33 cellular contexts compared by ENCODE assay signal in the genomic region with DNA sequence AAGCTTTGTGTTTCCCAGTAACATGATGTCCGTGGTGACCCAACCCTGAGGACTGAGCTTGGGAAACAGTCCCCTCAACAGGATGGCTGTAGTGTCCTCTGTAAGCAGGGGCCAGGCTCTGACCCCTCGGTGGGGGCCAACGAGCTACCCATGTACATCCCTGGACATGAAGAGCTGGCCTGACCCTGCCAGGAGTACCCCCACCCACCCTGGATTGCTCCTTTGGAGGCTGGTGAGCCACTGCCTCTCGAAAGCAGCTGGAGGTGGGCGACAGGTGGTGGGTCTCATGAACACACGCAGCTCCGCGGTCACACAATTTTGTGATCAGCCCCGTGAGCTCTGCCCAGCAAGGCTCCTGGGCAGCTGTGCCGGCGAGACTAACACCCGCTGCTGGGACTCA. TPM values are rescaled to one million over a fixed set of nuclear protein-coding genes. Genes with fewer than 3 reads are reported as not detected.
"Had no signal": no experiment of that assay in that cellular context is flagged by ENCODE, and none has a peak within 500 bp of the region (broad histone marks: within the 10 kb centered on the region; RNA-seq: fewer than 3 reads in every experiment).

No MANE protein-coding gene starts in this region.

- H3K9me3 Mint-ChIP-seq: activated CD4-positive, alpha-beta T cell treated with anti-CD3 and anti-CD28 coated beads, Interleukin-2, amount 10 ng/mL, durations not matched to agents 24 days and 14 days; activated CD8-positive, alpha-beta T cell treated with anti-CD3 and anti-CD28 coated beads for 36 hours; activated naive CD4-positive, alpha-beta T cell treated with anti-CD3 and anti-CD28 coated beads, Interleukin-2, amount 10 ng/mL, durations not matched to agents 7 days and 5 days; activated naive CD8-positive, alpha-beta T cell treated with anti-CD3 and anti-CD28 coated beads, Interleukin-2, amount 10 ng/mL, durations not matched to agents 7 days and 5 days; activated T-cell treated with anti-CD3 and anti-CD28 coated beads, Interleukin-2, amount 50 U/mL, for 72 hours; brain; immature natural killer cell; natural killer cell treated with Interleukin-12 subunit alpha and Interleukin-12 subunit beta and Interleukin-15 and Interleukin-18, amount 100 ng/mL, for 72 hours; T-helper 1 cell treated with Interleukin-12 subunit alpha and Interleukin-12 subunit beta and Interleukin-4 antibody, amounts not matched to agents 30 μg/mL and 1 μg/mL, for 36 hours had no signal

- H3K27ac ChIP-seq: ascending aorta, cardiac muscle cell, esophagus muscularis mucosa, foreskin keratinocyte, heart left ventricle, lower lobe of right lung, neutrophil, ovary, prostate gland, suprapubic skin, tibial artery had no signal

- H3K4me3 Mint-ChIP-seq: activated CD4-positive, alpha-beta T cell treated with anti-CD3 and anti-CD28 coated beads, Interleukin-2, amount 10 ng/mL, durations not matched to agents 24 days and 14 days; activated CD8-positive, alpha-beta T cell treated with anti-CD3 and anti-CD28 coated beads for 36 hours; activated naive CD4-positive, alpha-beta T cell treated with anti-CD3 and anti-CD28 coated beads, Interleukin-2, amount 10 ng/mL, durations not matched to agents 7 days and 5 days; activated naive CD8-positive, alpha-beta T cell treated with anti-CD3 and anti-CD28 coated beads, Interleukin-2, amount 10 ng/mL, durations not matched to agents 7 days and 5 days; activated T-cell treated with anti-CD3 and anti-CD28 coated beads, Interleukin-2, amount 50 U/mL, for 72 hours; brain; immature natural killer cell; natural killer cell treated with Interleukin-12 subunit alpha and Interleukin-12 subunit beta and Interleukin-15 and Interleukin-18, amount 100 ng/mL, for 72 hours; stimulated activated naive B cell treated with anti-CD40 and anti-IgM and Interleukin-4, amounts not matched to agents 10 μg/mL and 1 μg/mL and 100 μg/mL, for 72 hours; T-helper 1 cell treated with Interleukin-12 subunit alpha and Interleukin-12 subunit beta and Interleukin-4 antibody, amounts not matched to agents 30 μg/mL and 1 μg/mL, for 36 hours had no signal

- H3K4me2 ChIP-seq: smooth muscle cell had no signal

- ATAC-seq: activated CD8-positive, alpha-beta T cell treated with anti-CD3 and anti-CD28 coated beads for 36 hours; activated T-cell treated with anti-CD3 and anti-CD28 coated beads, Interleukin-2, amount 50 U/mL, for 72 hours; foreskin keratinocyte; heart left ventricle; lower lobe of right lung; mucosa of descending colon; natural killer cell treated with Interleukin-12 subunit alpha and Interleukin-12 subunit beta and Interleukin-15 and Interleukin-18, amount 100 ng/mL, for 72 hours; stimulated activated naive B cell treated with anti-CD40 and anti-IgM and Interleukin-4, amounts not matched to agents 10 μg/mL and 1 μg/mL and 100 μg/mL, for 72 hours had no signal

- H3K27me3 Mint-ChIP-seq: activated CD4-positive, alpha-beta T cell treated with anti-CD3 and anti-CD28 coated beads, Interleukin-2, amount 10 ng/mL, durations not matched to agents 24 days and 14 days; activated CD8-positive, alpha-beta T cell treated with anti-CD3 and anti-CD28 coated beads for 36 hours; activated naive CD4-positive, alpha-beta T cell treated with anti-CD3 and anti-CD28 coated beads, Interleukin-2, amount 10 ng/mL, durations not matched to agents 7 days and 5 days; activated naive CD8-positive, alpha-beta T cell treated with anti-CD3 and anti-CD28 coated beads, Interleukin-2, amount 10 ng/mL, durations not matched to agents 7 days and 5 days; brain; natural killer cell treated with Interleukin-12 subunit alpha and Interleukin-12 subunit beta and Interleukin-15 and Interleukin-18, amount 100 ng/mL, for 72 hours; stimulated activated naive B cell treated with anti-CD40 and anti-IgM and Interleukin-4, amounts not matched to agents 10 μg/mL and 1 μg/mL and 100 μg/mL, for 72 hours had no signal

- H3K4me3 ChIP-seq: ascending aorta, cardiac muscle cell, esophagus muscularis mucosa, heart left ventricle, lower lobe of right lung, mucosa of descending colon, ovary, prostate gland, smooth muscle cell, suprapubic skin, tibial artery had no signal

- H3K4me1 Mint-ChIP-seq: immature natural killer cell; stimulated activated naive B cell treated with anti-CD40 and anti-IgM and Interleukin-4, amounts not matched to agents 10 μg/mL and 1 μg/mL and 100 μg/mL, for 72 hours had no signal

- DNase-seq: activated CD4-positive, alpha-beta T cell treated with anti-CD3 and anti-CD28 coated beads, Interleukin-2, amount 10 ng/mL, durations not matched to agents 24 days and 14 days; activated CD4-positive, CD25-positive, alpha-beta regulatory T cell treated with anti-CD3 and anti-CD28 coated beads, Interleukin-2, amount 50 U/mL, for 72 hours; activated CD8-positive, alpha-beta T cell treated with anti-CD3 and anti-CD28 coated beads for 36 hours; activated naive CD4-positive, alpha-beta T cell treated with anti-CD3 and anti-CD28 coated beads, Interleukin-2, amount 10 ng/mL, durations not matched to agents 7 days and 5 days; activated naive CD8-positive, alpha-beta T cell treated with anti-CD3 and anti-CD28 coated beads, Interleukin-2, amount 10 ng/mL, durations not matched to agents 7 days and 5 days; activated T-cell treated with anti-CD3 and anti-CD28 coated beads for 4 hours; activated T-cell treated with anti-CD3 and anti-CD28 coated beads, Interleukin-2, amount 50 U/mL, for 72 hours; foreskin keratinocyte; hypothalamus; immature natural killer cell; lower lobe of right lung; mesenchymal stem cell; mucosa of descending colon; ovary; retina; stimulated activated CD4-positive, alpha-beta T cell treated with anti-CD3 and anti-CD28 coated beads, Interleukin-1b, Interleukin-23, amount 100 ng/mL, for 48 hours; stimulated activated CD4-positive, alpha-beta T cell treated with anti-CD3 and anti-CD28 coated beads, Interleukin-4, amount 100 ng/mL, for 4 hours; stimulated activated CD8-positive, alpha-beta memory T cell treated with anti-CD3 and anti-CD28 coated beads, Interleukin-4, amount 100 ng/mL, for 48 hours; stimulated activated naive B cell treated with anti-CD40 and anti-IgM and Interleukin-4, amounts not matched to agents 10 μg/mL and 1 μg/mL and 100 μg/mL, for 72 hours; SW 1271; T1000 had no signal

- H3K36me3 ChIP-seq: ovary had no signal

- H3K27me3 ChIP-seq: ascending aorta, cardiac muscle cell, esophagus muscularis mucosa, foreskin keratinocyte, heart left ventricle, neutrophil, ovary, suprapubic skin, tibial artery had no signal

- H3K9me3 ChIP-seq: ascending aorta, esophagus muscularis mucosa, heart left ventricle, lower lobe of right lung, mucosa of descending colon, neutrophil, ovary, prostate gland, suprapubic skin, tibial artery had no signal

- H3K4me1 ChIP-seq: ascending aorta, esophagus muscularis mucosa, foreskin keratinocyte, heart left ventricle, lower lobe of right lung, prostate gland, suprapubic skin, tibial artery had no signal

- H3K27ac Mint-ChIP-seq: activated CD4-positive, alpha-beta T cell treated with anti-CD3 and anti-CD28 coated beads, Interleukin-2, amount 10 ng/mL, durations not matched to agents 24 days and 14 days; activated naive CD8-positive, alpha-beta T cell treated with anti-CD3 and anti-CD28 coated beads, Interleukin-2, amount 10 ng/mL, durations not matched to agents 7 days and 5 days; activated T-cell treated with anti-CD3 and anti-CD28 coated beads, Interleukin-2, amount 50 U/mL, for 72 hours; natural killer cell treated with Interleukin-12 subunit alpha and Interleukin-12 subunit beta and Interleukin-15 and Interleukin-18, amount 100 ng/mL, for 72 hours; stimulated activated naive B cell treated with anti-CD40 and anti-IgM and Interleukin-4, amounts not matched to agents 10 μg/mL and 1 μg/mL and 100 μg/mL, for 72 hours; T-helper 1 cell treated with Interleukin-12 subunit alpha and Interleukin-12 subunit beta and Interleukin-4 antibody, amounts not matched to agents 30 μg/mL and 1 μg/mL, for 36 hours had no signal

RNA-seq across cellular contexts. Expression of a gene that starts 33.5 kb away (rescaled TPM):
- total RNA-seq: ascending aorta had no signal
